In genomic region chr6:84867521-84867920, GRCh38 we compare ENCODE assay signal across 19 cellular contexts.
DNase-seq lines count a peak whose midpoint lies in the region; ATAC-seq and TF ChIP-seq lines count a peak whose summit lies in the region.
"Had no signal": no experiment of that assay in that cellular context is flagged by ENCODE, and none has a peak within 500 bp of the region (broad histone marks: within the 10 kb centered on the region; RNA-seq: fewer than 3 reads in every experiment).

No MANE protein-coding gene starts in this region.

- H3K9me3 Mint-ChIP-seq in progenitor cell of endocrine pancreas (ENCODE audit: low read depth), result no peaks in the 10 kb centered on the region
- H3K9me3 Mint-ChIP-seq: activated CD8-positive, alpha-beta T cell treated with anti-CD3 and anti-CD28 coated beads for 36 hours; neural crest cell had no signal

- no peaks in the 10 kb centered on the region for H3K4me1 Mint-ChIP-seq in progenitor cell of endocrine pancreas (ENCODE audit: low read depth)
- H3K4me1 Mint-ChIP-seq: neural crest cell, T-cell had no signal

- no peaks in the 10 kb centered on the region for H3K27me3 Mint-ChIP-seq in progenitor cell of endocrine pancreas
- H3K27me3 Mint-ChIP-seq: activated CD8-positive, alpha-beta T cell treated with anti-CD3 and anti-CD28 coated beads for 36 hours; T-cell had no signal

- no peaks in the 10 kb centered on the region for H3K27me3 ChIP-seq in RWPE2 (ENCODE audit: insufficient read depth, poor library complexity, severe bottlenecking)
- H3K27me3 ChIP-seq: BLaER1, heart left ventricle, right atrium auricular region, suprapubic skin had no signal

- no peaks in the 10 kb centered on the region for H3K9me3 ChIP-seq in RWPE2 (ENCODE audit: severe bottlenecking)
- H3K9me3 ChIP-seq: BLaER1, heart left ventricle, right atrium auricular region, suprapubic skin had no signal

- H3K4me1 ChIP-seq in RWPE2 (ENCODE audit: insufficient read depth, poor library complexity, severe bottlenecking), result peaks cover 23% of the 10 kb centered on the region
- H3K4me1 ChIP-seq: heart left ventricle, right atrium auricular region, suprapubic skin had no signal

- H3K27ac Mint-ChIP-seq in progenitor cell of endocrine pancreas, result no peak overlapping the region
- H3K27ac Mint-ChIP-seq: activated CD8-positive, alpha-beta T cell treated with anti-CD3 and anti-CD28 coated beads for 36 hours; activated T-cell treated with anti-CD3 and anti-CD28 coated beads, Interleukin-2, amount 50 U/mL, for 72 hours; T-cell had no signal

- intact Hi-C loops in sciatic nerve (cut with DNase I), result no loop called here

- ATAC-seq in RWPE2 (ENCODE audit: low read depth) (peak; percentile 81), sciatic nerve (peak; percentile 41), HG03045 (IDR thresholded peaks at IDR 0.05; ENCODE audit: unreplicated experiment) (no peak)
- ATAC-seq: activated CD8-positive, alpha-beta T cell treated with anti-CD3 and anti-CD28 coated beads for 36 hours; activated T-cell treated with anti-CD3 and anti-CD28 coated beads, Interleukin-2, amount 50 U/mL, for 72 hours; heart left ventricle; T-cell had no signal

- H3K4me3 Mint-ChIP-seq in progenitor cell of endocrine pancreas (ENCODE audit: low read depth), result no peak overlapping the region
- H3K4me3 Mint-ChIP-seq: activated CD8-positive, alpha-beta T cell treated with anti-CD3 and anti-CD28 coated beads for 36 hours; activated T-cell treated with anti-CD3 and anti-CD28 coated beads, Interleukin-2, amount 50 U/mL, for 72 hours; neural crest cell; T-cell had no signal

- no peak overlapping the region for H3K4me3 ChIP-seq in RWPE2 (ENCODE audit: severe bottlenecking)
- H3K4me3 ChIP-seq: BLaER1, heart left ventricle, right atrium auricular region, suprapubic skin had no signal

- peak; percentile 8 for DNase-seq in EL
- DNase-seq in RWPE2 (ENCODE audit: low spot score), result no peak
- DNase-seq in fibroblast of gingiva (ENCODE audit: low read depth), result peak; percentile 88
- no peak for DNase-seq in sciatic nerve (ENCODE audit: low spot score)
- no peak for DNase-seq in progenitor cell of endocrine pancreas (ENCODE audit: low spot score, unreplicated experiment)
- DNase-seq in activated naive CD4-positive, alpha-beta T cell treated with Interleukin-2 at 50 U/mL for 16 hours, result no peak
- DNase-seq: activated CD8-positive, alpha-beta T cell treated with anti-CD3 and anti-CD28 coated beads for 36 hours; activated T-cell treated with anti-CD3 and anti-CD28 coated beads, Interleukin-2, amount 50 U/mL, for 72 hours; heart left ventricle; KG1; NCI-H1092; NCI-H774; T-cell; WERI-Rb-1 had no signal

- no peaks in the 10 kb centered on the region for H3K36me3 Mint-ChIP-seq in progenitor cell of endocrine pancreas (ENCODE audit: insufficient read depth)
- H3K36me3 Mint-ChIP-seq: T-cell had no signal

- H3K36me3 ChIP-seq in RWPE2 (ENCODE audit: low read depth), result no peaks in the 10 kb centered on the region
- H3K36me3 ChIP-seq: BLaER1, heart left ventricle, right atrium auricular region, suprapubic skin, WERI-Rb-1 had no signal

- no peak overlapping the region for H3K27ac ChIP-seq in RWPE2 (ENCODE audit: poor library complexity, severe bottlenecking)
- H3K27ac ChIP-seq: BLaER1, heart left ventricle, right atrium auricular region, suprapubic skin, WERI-Rb-1 had no signal

- TF ChIP-seq CTCF in RWPE2 (IDR thresholded peaks at IDR 0.05; ENCODE audit: poor library complexity, severe bottlenecking) (no peak), progenitor cell of endocrine pancreas (IDR thresholded peaks at IDR 0.05; ENCODE audit: unreplicated experiment) (no peak)

Comparison
In these comparisons a context has a peak if more than half of its experiments do, and no peak if none do; other contexts are left out.
1. DNase-seq: peak in EL (single experiment) and fibroblast of gingiva (single experiment); none in RWPE2 (single experiment), sciatic nerve (single experiment), progenitor cell of endocrine pancreas (single experiment) and activated naive CD4-positive, alpha-beta T cell treated with Interleukin-2 at 50 U/mL for 16 hours (single experiment).